17 cellular contexts compared by ENCODE assay signal in the genomic region with DNA sequence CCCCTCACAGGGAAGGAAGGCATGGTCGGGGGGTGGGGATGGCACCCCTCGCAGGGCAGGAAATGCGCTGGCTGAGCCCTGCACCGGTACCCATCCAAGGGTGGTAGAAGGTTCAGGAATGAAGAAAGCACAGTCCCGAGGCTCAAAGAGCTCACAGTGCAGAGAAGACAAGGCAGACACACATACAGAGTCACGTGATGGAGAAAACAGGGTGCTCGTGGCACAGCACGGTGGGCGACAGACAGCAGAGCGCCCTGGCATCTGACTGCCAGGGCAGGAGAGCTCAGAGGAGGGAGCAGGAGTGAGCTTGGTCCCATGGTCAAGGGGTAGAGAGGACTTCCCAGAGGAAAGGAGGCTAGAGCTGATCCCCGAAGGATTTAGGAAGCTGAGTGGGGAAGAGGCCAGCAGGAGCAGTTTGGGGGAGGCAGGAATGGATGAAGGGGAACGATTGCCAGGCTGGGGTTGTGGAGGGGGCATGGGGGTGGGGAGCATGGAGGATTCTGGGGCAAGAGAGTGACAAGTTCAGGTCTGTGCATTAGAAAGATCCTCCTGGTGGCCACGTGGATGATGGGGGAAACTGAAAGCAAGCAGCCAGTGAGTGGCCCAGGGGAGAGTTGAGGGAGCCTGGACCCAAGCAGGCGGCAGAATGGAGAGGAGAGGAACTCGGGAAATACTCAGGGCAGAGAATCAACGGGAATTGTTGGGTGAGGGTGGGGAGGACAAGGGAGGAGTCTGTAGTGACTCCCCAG. TPM values are rescaled to one million over a fixed set of nuclear protein-coding genes. Genes with fewer than 3 reads are reported as not detected.
DNase-seq lines count a peak whose midpoint lies in the region; ATAC-seq, FAIRE-seq and TF ChIP-seq lines count a peak whose summit lies in the region.
"Had no signal": no experiment of that assay in that cellular context is flagged by ENCODE, and none has a peak within 500 bp of the region (broad histone marks: within the 10 kb centered on the region; RNA-seq: fewer than 3 reads in every experiment).

No MANE protein-coding gene starts in this region.

- H3K9me3 ChIP-seq in HepG2 (ENCODE audit: low read length) (no peaks in the 10 kb centered on the region), right lobe of liver (no peaks in the 10 kb centered on the region), neuronal stem cell (replicated peaks in 1 of 2; ENCODE audit: control insufficient read depth in 2 of 2, insufficient read depth in 1 of 2, low read depth in 1 of 2, low read length in 2 of 2) (peaks cover 0 to 3% of the 10 kb centered on the region in 2 donors), upper lobe of right lung (no peaks in the 10 kb centered on the region), lower lobe of right lung (no peaks in the 10 kb centered on the region)

- no peak overlapping the region for H2BK5ac ChIP-seq in neuronal stem cell (ENCODE audit: low read length)

- H3K79me2 ChIP-seq in HepG2 (ENCODE audit: insufficient read depth, low read length), result no peaks in the 10 kb centered on the region
- H3K79me2 ChIP-seq: parathyroid adenoma had no signal

- H4K8ac ChIP-seq in neuronal stem cell (ENCODE audit: low read depth, low read length), result no peak overlapping the region

- H3K36me3 ChIP-seq in HepG2 (replicated peaks in 1 of 2; ENCODE audit: control insufficient read depth in 1 of 2, insufficient read depth in 2 of 2, low read length in 2 of 2) (no peaks in the 10 kb centered on the region), right lobe of liver (no peaks in the 10 kb centered on the region), neuronal stem cell (replicated peaks in 1 of 2; ENCODE audit: control insufficient read depth in 2 of 2, insufficient read depth in 2 of 2, low read length in 2 of 2) (no peaks in the 10 kb centered on the region), upper lobe of right lung (no peaks in the 10 kb centered on the region), lower lobe of right lung (no peaks in the 10 kb centered on the region)
- H3K36me3 ChIP-seq: brain microvascular endothelial cell had no signal

- peak overlapping the region; percentile 77 for H3K18ac ChIP-seq in neuronal stem cell (ENCODE audit: low read length)

- H2AFZ ChIP-seq in HepG2 (ENCODE audit: low read length) (no peak overlapping the region), neuronal stem cell (ENCODE audit: low read length) (no peak overlapping the region)
- H2AFZ ChIP-seq: parathyroid adenoma had no signal

- DNase-seq in HepG2 (ENCODE audit: low spot score) (no peak), right lobe of liver (no peak), endothelial cell (ENCODE audit: low spot score) (no peak), neuronal stem cell (ENCODE audit: low spot score) (no peak), upper lobe of right lung (no peak), activated gamma-delta T cell treated with Interleukin-2 at 50 U/mL for 16 hours (no peak), lower lobe of right lung (no peak), NCI-H2171 treated with DMSO at 0.1 percent for 48 hours (lab: John Stamatoyannopoulos, UW) (no peak)
- DNase-seq: activated naive CD4-positive, alpha-beta T cell; brain microvascular endothelial cell; COR-L47; effector memory CD8-positive, alpha-beta T cell; immature natural killer cell; NCI-H187; NCI-H510A treated with DMSO at 0.1 percent for 48 hours; stimulated activated CD4-positive, alpha-beta T cell treated with anti-CD3 and anti-CD28 coated beads, Interleukin-15, amount 100 ng/mL, for 24 hours had no signal

- in situ Hi-C loops in HepG2 (cut with HindIII; ENCODE audit: extremely low pct_ligation_motif_present, low pct_unique_long_range_greater_than_20kb), result no loop called here

- H4K91ac ChIP-seq in neuronal stem cell (ENCODE audit: low read depth, low read length, poor library complexity), result no peak overlapping the region

- no peak overlapping the region for H3K14ac ChIP-seq in neuronal stem cell (ENCODE audit: low read length)

- ATAC-seq in HepG2 (no peak), right lobe of liver (no peak), upper lobe of right lung (no peak), lower lobe of right lung (no peak)
- ATAC-seq: effector memory CD8-positive, alpha-beta T cell had no signal

- H3K9me3 Mint-ChIP-seq in endothelial cell (ENCODE audit: unreplicated experiment), result no peaks in the 10 kb centered on the region
- H3K9me3 Mint-ChIP-seq: effector memory CD8-positive, alpha-beta T cell; immature natural killer cell had no signal

- TF ChIP-seq CTCF in HepG2 (CRISPR knock-in tag; IDR thresholded peaks at IDR 0.05) (no peak), right lobe of liver (IDR thresholded peaks at IDR 0.05) (no peak), endothelial cell (IDR thresholded peaks at IDR 0.05; ENCODE audit: unreplicated experiment) (no peak), upper lobe of right lung (IDR thresholded peaks at IDR 0.05) (no peak), lower lobe of right lung (IDR thresholded peaks at IDR 0.05) (no peak)

- 21% methylated on average over 16 of the region's 16 CpGs for WGBS in HepG2 (ENCODE audit: low lambda C conversion rate)
- 56% methylated on average over 15 of the region's 16 CpGs for WGBS in right lobe of liver (ENCODE audit: insufficient coverage, low coverage, low lambda C conversion rate, missing lambda C conversion rate)
- WGBS in neuronal stem cell (ENCODE audit: extremely low coverage in 2 of 2, insufficient read length in 2 of 2, insufficient replicate concordance in 1 of 2), 2 donors, result no CpG with 5 or more reads among the region's 16 CpGs

- H3K4me2 ChIP-seq in HepG2 (ENCODE audit: low read depth, low read length) (no peak overlapping the region), neuronal stem cell (ENCODE audit: insufficient read depth, low read length, poor library complexity, severe bottlenecking) (no peak overlapping the region)

- H3K4me3 ChIP-seq in HepG2 (replicated peaks in 1 of 3; ENCODE audit: insufficient read depth in 1 of 3, low read depth in 2 of 3, low read length in 3 of 3), result no peak overlapping the region
- no peak overlapping the region for H3K4me3 ChIP-seq in right lobe of liver
- no peak overlapping the region for H3K4me3 ChIP-seq in neuronal stem cell (ENCODE audit: low read length in 2 of 2)
- no peak overlapping the region for H3K4me3 ChIP-seq in upper lobe of right lung
- H3K4me3 ChIP-seq in lower lobe of right lung, result no peak overlapping the region

- H3K4ac ChIP-seq in neuronal stem cell (ENCODE audit: low read length), result no peak overlapping the region

- POLR2A ChIA-PET in HepG2 (lab: Yijun Ruan, JAX), result no interaction called here

- no peaks in the 10 kb centered on the region for H4K20me1 ChIP-seq in HepG2 (ENCODE audit: insufficient read depth, low read length)

- CTCF ChIA-PET in HepG2 (lab: Yijun Ruan, JAX; ENCODE audit: low intra/inter-chr PET ratio, low total read pairs), result no interaction called here

- intact Hi-C loops in HepG2 (cut with micrococcal nuclease; ENCODE audit: unreplicated experiment), result no loop called here
- intact Hi-C loops in right lobe of liver (cut with DNase I), result no loop called here
- intact Hi-C loops in upper lobe of right lung (cut with DNase I), result no loop called here
- intact Hi-C loops in lower lobe of right lung (cut with DNase I), result no loop called here

- BruUV-seq in HepG2 (replicated peaks; lab: Mats Ljungman, UMichigan), result no TSS peak

- no peak for TF ChIP-seq EP300 in HepG2 (IDR thresholded peaks at IDR 0.05; ENCODE audit: low read depth in 2 of 2, low read length in 2 of 2)
- TF ChIP-seq EP300 in HepG2 (CRISPR knock-in tag; IDR thresholded peaks at IDR 0.05; ENCODE audit: borderline replicate concordance), result no peak

- TF ChIP-seq POLR2A in HepG2 (IDR thresholded peaks at IDR 0.05; ENCODE audit: insufficient read depth in 1 of 2, low read depth in 2 of 2, low read length in 2 of 2), result no peak
- no peak for TF ChIP-seq POLR2A in right lobe of liver (IDR thresholded peaks at IDR 0.05)

- no peak overlapping the region for H3K27ac ChIP-seq in HepG2 (ENCODE audit: extremely low read length, insufficient read depth, low read length)
- H3K27ac ChIP-seq in right lobe of liver, result no peak overlapping the region
- no peak overlapping the region for H3K27ac ChIP-seq in neuronal stem cell (replicated peaks; ENCODE audit: low read length)
- no peak overlapping the region for H3K27ac ChIP-seq in upper lobe of right lung
- H3K27ac ChIP-seq in lower lobe of right lung, result no peak overlapping the region
- H3K27ac ChIP-seq: brain microvascular endothelial cell, parathyroid adenoma had no signal

- H3K27me3 Mint-ChIP-seq in endothelial cell (ENCODE audit: unreplicated experiment), result peaks cover 28% of the 10 kb centered on the region

- no peak overlapping the region for H3K9ac ChIP-seq in HepG2 (ENCODE audit: insufficient read depth, low read depth, low read length)
- no peak overlapping the region for H3K9ac ChIP-seq in neuronal stem cell (ENCODE audit: low read depth, low read length, poor library complexity)
- H3K9ac ChIP-seq: parathyroid adenoma had no signal

- no peak overlapping the region for H2AK5ac ChIP-seq in neuronal stem cell (ENCODE audit: low read depth, low read length)

- H3K4me1 ChIP-seq in HepG2 (ENCODE audit: insufficient read depth, low read length) (peaks cover 16% of the 10 kb centered on the region), right lobe of liver (peaks cover 0 to 12% (median 0%) of the 10 kb centered on the region in 4 donors), neuronal stem cell (ENCODE audit: control insufficient read depth in 2 of 2, insufficient read depth in 1 of 2, low read depth in 1 of 2, low read length in 2 of 2) (peaks cover 6 to 7% of the 10 kb centered on the region in 2 donors), upper lobe of right lung (peaks cover 17% of the 10 kb centered on the region), lower lobe of right lung (peaks cover 15% of the 10 kb centered on the region)
- H3K4me1 ChIP-seq: parathyroid adenoma had no signal

- H2BK120ac ChIP-seq in neuronal stem cell (ENCODE audit: low read depth, low read length), result no peak overlapping the region

- H3K27me3 ChIP-seq in HepG2 (ENCODE audit: control insufficient read depth in 1 of 2, insufficient read depth in 2 of 2, low read length in 2 of 2) (peaks cover 13 to 85% of the 10 kb centered on the region in 2 experiments), right lobe of liver (no peaks in the 10 kb centered on the region), neuronal stem cell (ENCODE audit: control insufficient read depth in 3 of 3, insufficient read depth in 3 of 3, low read depth in 1 of 3, low read length in 3 of 3) (peaks cover 0 to 66% (median 0%) of the 10 kb centered on the region in 3 experiments), upper lobe of right lung (no peaks in the 10 kb centered on the region), lower lobe of right lung (ENCODE audit: low read depth) (peaks cover 16% of the 10 kb centered on the region)
- H3K27me3 ChIP-seq: brain microvascular endothelial cell had no signal

- peak overlapping the region; percentile 77 for H3K23ac ChIP-seq in neuronal stem cell (ENCODE audit: low read depth, low read length, poor library complexity)

- peak overlapping the region; percentile 44 for H2BK15ac ChIP-seq in neuronal stem cell (ENCODE audit: low read length)

- TF ChIP-seq RAD21 in HepG2 (CRISPR knock-in tag; IDR thresholded peaks at IDR 0.05), result no peak

- no peak overlapping the region for H3K4me3 Mint-ChIP-seq in endothelial cell (ENCODE audit: unreplicated experiment)
- H3K4me3 Mint-ChIP-seq: effector memory CD8-positive, alpha-beta T cell; immature natural killer cell had no signal

- peak overlapping the region; percentile 71 for H3K27ac Mint-ChIP-seq in endothelial cell (ENCODE audit: unreplicated experiment)
- H3K27ac Mint-ChIP-seq: effector memory CD8-positive, alpha-beta T cell; immature natural killer cell had no signal

- peaks cover 14% of the 10 kb centered on the region for H3K36me3 Mint-ChIP-seq in endothelial cell (ENCODE audit: low read depth, unreplicated experiment)
- H3K36me3 Mint-ChIP-seq: immature natural killer cell had no signal

- no peaks in the 10 kb centered on the region for H3K79me1 ChIP-seq in neuronal stem cell (ENCODE audit: low read depth, low read length)

- H3K4me1 Mint-ChIP-seq in endothelial cell (ENCODE audit: unreplicated experiment), result peaks cover 51% of the 10 kb centered on the region
- H3K4me1 Mint-ChIP-seq: immature natural killer cell had no signal

- H2BK12ac ChIP-seq in neuronal stem cell (ENCODE audit: low read length), result no peak overlapping the region

- no peak for FAIRE-seq in HepG2 (lab: Jason Lieb, UNC)

RNA-seq across cellular contexts. Expression of gene PDE2A, which starts 43.9 kb away (rescaled TPM):
- total RNA-seq in HepG2 (2016; rRNA removed; fragmentation: Illumina TruSeq; extraction: Trizol) (not detected in 2 replicates), right lobe of liver (10 to 100 TPM; 11.2 to 46.3 (median 22.8) TPM), endothelial cell (ENCODE audit: unreplicated experiment) (65.9 TPM), upper lobe of right lung (27.3 TPM), lower lobe of right lung (19.5 TPM)
- total RNA-seq in HepG2 (2016; cell fraction: cytosol; rRNA removed; fragmentation: Illumina TruSeq; extraction: Trizol; ENCODE audit: low read depth), result not detected in 2 replicates
- 0.19 TPM in 1 of 2 replicates, not detected in the other for total RNA-seq in HepG2 (2016; cell fraction: insoluble cytoplasmic fraction; rRNA removed; fragmentation: Illumina TruSeq; extraction: Trizol)
- not detected in 2 replicates for total RNA-seq in HepG2 (2016; cell fraction: membrane; rRNA removed; fragmentation: Illumina TruSeq; extraction: Trizol)
- total RNA-seq in HepG2 (2016; cell fraction: nucleus; rRNA removed; fragmentation: Illumina TruSeq; extraction: Trizol), result 0.81 TPM in 1 of 2 replicates, not detected in the other
- 2.8 and 3.1 TPM in 2 replicates for polyA plus RNA-seq in HepG2 (2011; rRNA removed)
- polyA plus RNA-seq in HepG2 (2011; cell fraction: cytosol; rRNA removed), result 0.74 and 0.82 TPM in 2 replicates
- polyA plus RNA-seq in HepG2 (2011; cell fraction: nucleus; rRNA removed), result 12.4 and 12.9 TPM in 2 replicates
- polyA plus RNA-seq in HepG2 (2012), result 1.1 and 1.3 TPM in 2 replicates
- not detected in 2 replicates for polyA plus RNA-seq in HepG2 (2016; cell fraction: cytosol; fragmentation: Illumina TruSeq; extraction: Trizol; ENCODE audit: low read depth)
- not detected in 2 replicates for polyA plus RNA-seq in HepG2 (2016; cell fraction: insoluble cytoplasmic fraction; fragmentation: Illumina TruSeq; extraction: Trizol; ENCODE audit: low read depth)
- not detected in 2 replicates for polyA plus RNA-seq in HepG2 (2016; cell fraction: membrane; fragmentation: Illumina TruSeq; extraction: Trizol; ENCODE audit: low read depth)
- polyA plus RNA-seq in HepG2 (2016; cell fraction: nucleus; fragmentation: Illumina TruSeq; extraction: Trizol; ENCODE audit: insufficient read depth, low read depth), result not detected in 2 replicates
- polyA minus RNA-seq in HepG2 (2011; rRNA and poly(A)+ RNA removed; ENCODE audit: low replicate concordance), result 1.6 and 410 TPM in 2 replicates
- polyA minus RNA-seq in HepG2 (2011; cell fraction: cytosol; rRNA and poly(A)+ RNA removed), result 0.62 and 1.1 TPM in 2 replicates
- polyA minus RNA-seq in HepG2 (2011; cell fraction: nucleus; rRNA and poly(A)+ RNA removed), result 2.2 and 3.6 TPM in 2 replicates
- 1.7 TPM for polyA plus RNA-seq in neuronal stem cell (2013, experiment 1 of 2)
- 1.7 TPM for polyA plus RNA-seq in neuronal stem cell (2013, experiment 2 of 2)
- polyA plus RNA-seq: immature natural killer cell had no signal

Comparison
In these comparisons a context has a peak if more than half of its experiments do, and no peak if none do; other contexts are left out.
1. RNA of gene PDE2A, which starts 43.9 kb away (total RNA-seq): 65.9 TPM in endothelial cell (single experiment), 27.3 TPM in upper lobe of right lung (single experiment), 11.2 to 46.3 TPM in right lobe of liver and 19.5 TPM in lower lobe of right lung (single experiment); 0.19 to 0.81 TPM in HepG2; every median in the first group is over 4 times any median in the second.